ENCODE assay signal across 9 cellular contexts in genomic region chrX:40172980-40173661, GRCh38.
DNase-seq lines count a peak whose midpoint lies in the region; ATAC-seq and TF ChIP-seq lines count a peak whose summit lies in the region.
"Had no signal": no experiment of that assay in that cellular context is flagged by ENCODE, and none has a peak within 500 bp of the region (broad histone marks: within the 10 kb centered on the region; RNA-seq: fewer than 3 reads in every experiment).

No MANE protein-coding gene starts in this region.

- TF ChIP-seq CTCF in Calu3 (IDR thresholded peaks at IDR 0.05; ENCODE audit: unreplicated experiment) (no peak), OCI-LY7 (conservative IDR thresholded peaks at IDR 0.05; ENCODE audit: low read length) (no peak), prostate gland (IDR thresholded peaks at IDR 0.05) (no peak)

- no peak overlapping the region for H2AFZ ChIP-seq in OCI-LY7 (ENCODE audit: low read length)

- ATAC-seq in HG03280 (IDR thresholded peaks at IDR 0.05; ENCODE audit: unreplicated experiment) (no peak), HG03108 (IDR thresholded peaks at IDR 0.05; ENCODE audit: unreplicated experiment) (no peak)

- H3K79me2 ChIP-seq in OCI-LY7 (ENCODE audit: insufficient read depth, low read depth, low read length) = peaks cover 3% of the 10 kb centered on the region; the same call in 1 of the 2 replicates

- H3K27me3 ChIP-seq in esophagus (ENCODE audit: control insufficient read depth in 1 of 2, insufficient read depth in 2 of 2, low read length in 2 of 2) (no peaks in the 10 kb centered on the region), prostate gland (replicated peaks; ENCODE audit: insufficient read depth) (no peaks in the 10 kb centered on the region)

- H3K4me3 ChIP-seq in OCI-LY7 (ENCODE audit: low read depth, low read length, poor library complexity, severe bottlenecking) (peak overlapping the region; percentile 74), esophagus (ENCODE audit: low read depth in 1 of 2, low read length in 2 of 2) (no peak overlapping the region), prostate gland (no peak overlapping the region)

- no TSS peak for BruUV-seq in Calu3 (replicated peaks; lab: Mats Ljungman, UMichigan)
- BruUV-seq in OCI-LY7 (replicated peaks; lab: Mats Ljungman, UMichigan) = no TSS peak

- intact Hi-C loops in Calu3 (cut with micrococcal nuclease; ENCODE audit: unreplicated experiment) = loop anchor here (5.0 to 10.0 kb wide), 5 partner anchors 94 to 908 kb away; no protein-coding TSS in a partner anchor
- intact Hi-C loops in OCI-LY7 (cut with micrococcal nuclease; ENCODE audit: unreplicated experiment) = loop anchor here (5.0 to 10.0 kb wide), 5 partner anchors 161 to 1366 kb away; no protein-coding TSS in a partner anchor
- intact Hi-C loops in prostate gland (cut with DNase I) = loop anchor here (5.0 to 10.0 kb wide), 3 partner anchors 71 to 1371 kb away; partner anchors contain the start of gene MID1IP1

- H3K27ac ChIP-seq in OCI-LY7 (ENCODE audit: low read depth, low read length, poor library complexity, severe bottlenecking) = peak overlapping the region; percentile 100
- H3K27ac ChIP-seq in esophagus (ENCODE audit: low read depth in 2 of 2, low read length in 1 of 2) = peak overlapping the region; percentile 81 to 98
- H3K27ac ChIP-seq in prostate gland = peak overlapping the region; percentile 91

- peak overlapping the region; percentile 77 for H3K4me3 Mint-ChIP-seq in Calu3 (ENCODE audit: low read depth, unreplicated experiment)

- H3K36me3 ChIP-seq in OCI-LY7 (ENCODE audit: insufficient read depth, low read length) (no peaks in the 10 kb centered on the region), esophagus (ENCODE audit: control insufficient read depth in 2 of 2, insufficient read depth in 2 of 2, low read length in 1 of 2) (no peaks in the 10 kb centered on the region), prostate gland (no peaks in the 10 kb centered on the region)

- H3K27me3 Mint-ChIP-seq in Calu3 (ENCODE audit: unreplicated experiment) = peaks cover under 1% of the 10 kb centered on the region

- H3K9me3 ChIP-seq in OCI-LY7 (ENCODE audit: low read length) (no peaks in the 10 kb centered on the region), esophagus (ENCODE audit: control insufficient read depth in 2 of 2, insufficient read depth in 1 of 2, low read depth in 1 of 2, low read length in 1 of 2) (no peaks in the 10 kb centered on the region), prostate gland (no peaks in the 10 kb centered on the region)

- DNase-seq in Calu3 (no peak), OCI-LY7 (ENCODE audit: low spot score) (peak; percentile 10), prostate gland (ENCODE audit: low spot score) (no peak), GOT3 (lab: John Stamatoyannopoulos, UW) (no peak), SW480 (ENCODE audit: low spot score) (no peak)
- DNase-seq: NK-92 treated with Interleukin-12 subunit alpha and Interleukin-12 subunit beta, amount 100 ng/mL, for 24 hours had no signal

- WGBS in esophagus, 2 donors = 49 to 85% methylated on average over 14 of the region's 14 CpGs
- 88% methylated on average over 14 of the region's 14 CpGs for WGBS in prostate gland

- H3K4me2 ChIP-seq in OCI-LY7 (ENCODE audit: low read length) = peak overlapping the region; percentile 99

- no peaks in the 10 kb centered on the region for H4K20me1 ChIP-seq in OCI-LY7 (ENCODE audit: insufficient read depth, low read length)

- CTCF ChIA-PET in Calu3 (lab: Charles Lee) (no interaction called here), OCI-LY7 (lab: Charles Lee; ENCODE audit: unreplicated experiment) (no interaction called here)

- TF ChIP-seq POLR2A in prostate gland (IDR thresholded peaks at IDR 0.05) = no peak

- no peaks in the 10 kb centered on the region for H3K9me2 ChIP-seq in OCI-LY7 (ENCODE audit: insufficient read depth, low read length)

- POLR2A ChIA-PET in OCI-LY7 (lab: Charles Lee) = interaction anchor here (0.8 kb wide), 1 partner anchor 76 kb away, joined by 6 read pairs; the partner anchor contains the start of gene BCOR

- peaks cover 31% of the 10 kb centered on the region for H3K4me1 Mint-ChIP-seq in Calu3 (ENCODE audit: low read depth, unreplicated experiment)

- no peak overlapping the region for H3K27ac Mint-ChIP-seq in Calu3 (ENCODE audit: unreplicated experiment)

- H3K4me1 ChIP-seq in OCI-LY7 (ENCODE audit: insufficient read depth, low read length, poor library complexity, severe bottlenecking) = peaks cover 66% of the 10 kb centered on the region
- peaks cover 2 to 6% of the 10 kb centered on the region in 2 donors for H3K4me1 ChIP-seq in esophagus (ENCODE audit: control insufficient read depth in 2 of 2, insufficient read depth in 2 of 2, low read length in 1 of 2)
- no peaks in the 10 kb centered on the region for H3K4me1 ChIP-seq in prostate gland (replicated peaks)

- H3K9me3 Mint-ChIP-seq in Calu3 (ENCODE audit: low read depth, unreplicated experiment) = no peaks in the 10 kb centered on the region

- peaks cover 41% of the 10 kb centered on the region for H3K36me3 Mint-ChIP-seq in Calu3 (ENCODE audit: insufficient read depth, unreplicated experiment)
